Comparison of ENCODE assay signal across 1 cellular context in the genomic region with DNA sequence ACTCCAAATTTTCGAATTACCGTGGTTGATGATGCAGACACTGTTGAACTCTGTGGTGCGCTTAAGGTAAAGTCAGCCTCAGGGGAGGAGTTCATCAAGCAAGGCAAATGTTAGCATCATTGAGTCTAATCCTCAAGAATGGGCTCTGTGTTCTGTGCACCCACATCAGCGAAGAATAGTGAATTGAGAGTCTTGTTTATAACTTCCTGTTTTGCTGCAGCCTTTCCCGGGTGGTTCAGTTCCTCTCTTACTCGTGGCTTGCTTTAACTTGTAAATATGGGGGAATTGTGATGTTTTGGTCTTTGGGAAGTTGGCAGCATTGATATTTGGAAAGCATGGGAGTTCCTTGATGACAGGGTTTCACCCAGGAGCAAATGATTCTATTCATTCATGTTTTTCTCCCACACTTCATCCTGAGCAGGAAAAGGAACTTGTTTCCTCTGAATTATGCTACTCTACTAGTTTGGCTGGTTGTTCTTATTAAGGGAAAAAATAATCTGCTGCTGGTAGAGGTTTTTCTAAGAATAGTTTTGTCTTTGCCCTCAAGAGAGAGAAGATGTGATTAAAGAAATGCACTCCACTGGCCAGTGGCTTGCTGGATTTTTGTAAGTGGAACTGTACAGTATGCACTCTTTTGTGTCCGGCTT.
TF ChIP-seq lines count a peak whose summit lies in the region.

No MANE protein-coding gene starts in this region.

TF ChIP-seq in SK-N-SH treated with all-trans-retinoic acid at 6 μM for 48 hours, 23 proteins besides CTCF, POLR2A, EP300 and RAD21 (continued from another document):
- TF ChIP-seq, protein P1, sequence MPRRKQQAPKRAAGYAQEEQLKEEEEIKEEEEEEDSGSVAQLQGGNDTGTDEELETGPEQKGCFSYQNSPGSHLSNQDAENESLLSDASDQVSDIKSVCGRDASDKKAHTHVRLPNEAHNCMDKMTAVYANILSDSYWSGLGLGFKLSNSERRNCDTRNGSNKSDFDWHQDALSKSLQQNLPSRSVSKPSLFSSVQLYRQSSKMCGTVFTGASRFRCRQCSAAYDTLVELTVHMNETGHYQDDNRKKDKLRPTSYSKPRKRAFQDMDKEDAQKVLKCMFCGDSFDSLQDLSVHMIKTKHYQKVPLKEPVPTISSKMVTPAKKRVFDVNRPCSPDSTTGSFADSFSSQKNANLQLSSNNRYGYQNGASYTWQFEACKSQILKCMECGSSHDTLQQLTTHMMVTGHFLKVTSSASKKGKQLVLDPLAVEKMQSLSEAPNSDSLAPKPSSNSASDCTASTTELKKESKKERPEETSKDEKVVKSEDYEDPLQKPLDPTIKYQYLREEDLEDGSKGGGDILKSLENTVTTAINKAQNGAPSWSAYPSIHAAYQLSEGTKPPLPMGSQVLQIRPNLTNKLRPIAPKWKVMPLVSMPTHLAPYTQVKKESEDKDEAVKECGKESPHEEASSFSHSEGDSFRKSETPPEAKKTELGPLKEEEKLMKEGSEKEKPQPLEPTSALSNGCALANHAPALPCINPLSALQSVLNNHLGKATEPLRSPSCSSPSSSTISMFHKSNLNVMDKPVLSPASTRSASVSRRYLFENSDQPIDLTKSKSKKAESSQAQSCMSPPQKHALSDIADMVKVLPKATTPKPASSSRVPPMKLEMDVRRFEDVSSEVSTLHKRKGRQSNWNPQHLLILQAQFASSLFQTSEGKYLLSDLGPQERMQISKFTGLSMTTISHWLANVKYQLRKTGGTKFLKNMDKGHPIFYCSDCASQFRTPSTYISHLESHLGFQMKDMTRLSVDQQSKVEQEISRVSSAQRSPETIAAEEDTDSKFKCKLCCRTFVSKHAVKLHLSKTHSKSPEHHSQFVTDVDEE (CRISPR knock-in tag; IDR thresholded peaks at IDR 0.05): no peak
- no peak for TF ChIP-seq ZC3H10 (CRISPR knock-in tag; IDR thresholded peaks at IDR 0.05)
- TF ChIP-seq ZNF70 (CRISPR knock-in tag; IDR thresholded peaks at IDR 0.05): no peak
- TF ChIP-seq RARB (CRISPR knock-in tag; IDR thresholded peaks at IDR 0.05): no peak
- no peak for TF ChIP-seq TCF4 (CRISPR knock-in tag; IDR thresholded peaks at IDR 0.05; ENCODE audit: borderline replicate concordance)
- TF ChIP-seq CSDC2 (CRISPR knock-in tag; IDR thresholded peaks at IDR 0.05): no peak
- TF ChIP-seq ZNF8 (CRISPR knock-in tag; IDR thresholded peaks at IDR 0.05): no peak
- no peak for TF ChIP-seq OSR1 (CRISPR knock-in tag; IDR thresholded peaks at IDR 0.05)
- TF ChIP-seq ISL1 (CRISPR knock-in tag; IDR thresholded peaks at IDR 0.05): no peak
- TF ChIP-seq ARNTL (CRISPR knock-in tag; IDR thresholded peaks at IDR 0.05; ENCODE audit: borderline replicate concordance, low read depth): no peak
- TF ChIP-seq PPARA (CRISPR knock-in tag; IDR thresholded peaks at IDR 0.05; ENCODE audit: borderline replicate concordance): no peak
TF ChIP-seq in SK-N-SH treated with all-trans-retinoic acid at 6 μM for 48 hours: peak in this region for 0.
